Comparison of ENCODE assay signal across 18 cellular contexts in genomic region chr1:10776206-10776905, GRCh38. TPM values are rescaled to one million over a fixed set of nuclear protein-coding genes. Genes with fewer than 3 reads are reported as not detected.
A peak's percentile ranks its signal among the peaks of the same experiment; 100 is the strongest.
DNase-seq lines count a peak whose midpoint lies in the region; ATAC-seq and TF ChIP-seq lines count a peak whose summit lies in the region.
"Had no signal": no experiment of that assay in that cellular context is flagged by ENCODE, and none has a peak within 500 bp of the region (broad histone marks: within the 10 kb centered on the region; RNA-seq: fewer than 3 reads in every experiment).

No MANE protein-coding gene starts in this region.

- no TSS peak for BruUV-seq in A673 (replicated peaks; lab: Mats Ljungman, UMichigan)

- no peak for TF ChIP-seq POLR2A in esophagus squamous epithelium (IDR thresholded peaks at IDR 0.05)
- no peak for TF ChIP-seq POLR2A in vagina (IDR thresholded peaks at IDR 0.05)

- H3K9me3 ChIP-seq in esophagus squamous epithelium = no peaks in the 10 kb centered on the region
- H3K9me3 ChIP-seq in vagina = no peaks in the 10 kb centered on the region
- no peaks in the 10 kb centered on the region for H3K9me3 ChIP-seq in A673 (ENCODE audit: low read depth, low read length, poor library complexity, severe bottlenecking)

- intact Hi-C loops in Right ventricle myocardium superior (cut with DNase I) (no loop called here), left ventricle myocardium superior (cut with micrococcal nuclease) (no loop called here), esophagus squamous epithelium (cut with DNase I) (no loop called here), vagina (cut with DNase I) (no loop called here), A673 (cut with micrococcal nuclease; ENCODE audit: unreplicated experiment) (no loop called here)

- DNase-seq in Right ventricle myocardium superior (peak; percentile 30), left ventricle myocardium superior (no peak), NCI-H2171 treated with DMSO at 0.1 percent for 48 hours (lab: John Stamatoyannopoulos, UW) (peak; percentile 79), esophagus squamous epithelium (lab: John Stamatoyannopoulos, UW) (no peak), vagina (ENCODE audit: extremely low spot score in 2 of 2) (no peak), EL (no peak), A673 (ENCODE audit: low spot score) (no peak)
- DNase-seq: activated CD4-positive, alpha-beta T cell treated with anti-CD3 and anti-CD28 coated beads for 1 hour; activated CD8-positive, alpha-beta memory T cell treated with anti-CD3 and anti-CD28 coated beads, Interleukin-2, amount 10 ng/mL, durations not matched to agents 7 days and 5 days; activated gamma-delta T cell; COR-L47; cortex of kidney; immature natural killer cell; Kasumi-1; NCI-H1930; SHP77 had no signal

- H3K4me1 ChIP-seq in esophagus squamous epithelium (peaks cover 60 to 100% (median 70%) of the 10 kb centered on the region in 3 donors), vagina (peaks cover 56% of the 10 kb centered on the region), A673 (ENCODE audit: insufficient read depth, low read length, poor library complexity, severe bottlenecking) (peaks cover 8% of the 10 kb centered on the region)

- H3K36me3 ChIP-seq in esophagus squamous epithelium (no peaks in the 10 kb centered on the region), vagina (no peaks in the 10 kb centered on the region), A673 (ENCODE audit: insufficient read depth, low read length, poor library complexity, severe bottlenecking) (no peaks in the 10 kb centered on the region)

- H3K4me3 ChIP-seq in esophagus squamous epithelium = no peak overlapping the region
- no peak overlapping the region for H3K4me3 ChIP-seq in vagina
- no peak overlapping the region for H3K4me3 ChIP-seq in A673 (ENCODE audit: low read depth, low read length, poor library complexity, severe bottlenecking)

- CTCF ChIA-PET in A673 (lab: Charles Lee) = no interaction called here

- POLR2A ChIA-PET in A673 (lab: Charles Lee; ENCODE audit: low non-redundant PET) = no interaction called here

- H3K27ac ChIP-seq in esophagus squamous epithelium (peak overlapping the region; percentile 72 to 91 (median 82)), vagina (peak overlapping the region; percentile 70), A673 (ENCODE audit: low read depth, low read length, poor library complexity, severe bottlenecking) (no peak overlapping the region)

- no peaks in the 10 kb centered on the region for H3K27me3 ChIP-seq in esophagus squamous epithelium
- no peaks in the 10 kb centered on the region for H3K27me3 ChIP-seq in vagina
- no peaks in the 10 kb centered on the region for H3K27me3 ChIP-seq in A673 (replicated peaks; ENCODE audit: insufficient read depth, low read depth, low read length, poor library complexity)

- WGBS in esophagus squamous epithelium, 2 donors = 44 to 45% methylated on average over 4 to 6 of the region's 13 CpGs

- TF ChIP-seq CTCF in esophagus squamous epithelium (IDR thresholded peaks at IDR 0.05) (no peak), vagina (IDR thresholded peaks at IDR 0.05) (no peak), A673 (conservative IDR thresholded peaks at IDR 0.05; ENCODE audit: low read depth, low read length) (no peak)

- ATAC-seq in Right ventricle myocardium superior (ENCODE audit: poor library complexity) (no peak), left ventricle myocardium superior (no peak), GM19463 (IDR thresholded peaks at IDR 0.05; ENCODE audit: unreplicated experiment) (no peak)
- ATAC-seq: activated CD8-positive, alpha-beta memory T cell treated with anti-CD3 and anti-CD28 coated beads, Interleukin-2, amount 10 ng/mL, durations not matched to agents 7 days and 5 days; HCT116 had no signal

RNA-seq across cellular contexts. Expression of gene CASZ1, which starts 20.1 kb away (rescaled TPM):
- total RNA-seq in Right ventricle myocardium superior (50.3 TPM), left ventricle myocardium superior (57.8 TPM), esophagus squamous epithelium (10 to 100 TPM; 13.1 to 33.7 (median 20.9) TPM), vagina (30.7 TPM), A673 (2021) (1.6 and 1.9 TPM in 2 replicates)

Comparison
In these comparisons a context has a peak if more than half of its experiments do, and no peak if none do; other contexts are left out.
1. DNase-seq: peak in Right ventricle myocardium superior (single experiment) and NCI-H2171 treated with DMSO at 0.1 percent for 48 hours (single experiment); none in left ventricle myocardium superior (single experiment), esophagus squamous epithelium (single experiment), vagina (0 of 2), EL (single experiment) and A673 (single experiment).